ENCODE assay signal across 28 cellular contexts in genomic region chr5:163535290-163535689, GRCh38. TPM values are rescaled to one million over a fixed set of nuclear protein-coding genes. Genes with fewer than 3 reads are reported as not detected.
DNase-seq lines count a peak whose midpoint lies in the region; ATAC-seq, FAIRE-seq and TF ChIP-seq lines count a peak whose summit lies in the region.
"Had no signal": no experiment of that assay in that cellular context is flagged by ENCODE, and none has a peak within 500 bp of the region (broad histone marks: within the 10 kb centered on the region; RNA-seq: fewer than 3 reads in every experiment).

No MANE protein-coding gene starts in this region.

- no peaks in the 10 kb centered on the region for H3K27me3 ChIP-seq in right cardiac atrium (ENCODE audit: control insufficient read depth, insufficient read depth)
- H3K27me3 ChIP-seq in HAP-1 (ENCODE audit: low read depth), result peaks cover 53% of the 10 kb centered on the region
- H3K27me3 ChIP-seq: ascending aorta, colonic mucosa, left lung had no signal

- H3K9me3 ChIP-seq in right cardiac atrium (ENCODE audit: control insufficient read depth, low read length) (no peaks in the 10 kb centered on the region), HAP-1 (no peaks in the 10 kb centered on the region)
- H3K9me3 ChIP-seq: ascending aorta, colonic mucosa, left lung, psoas muscle had no signal

- WGBS in right cardiac atrium, result 58% methylated on average over 3 of the region's 3 CpGs

- in situ Hi-C loops in HAP-1 (cut with MboI; ENCODE audit: low sequenced_read_pairs), result no loop called here

- no peaks in the 10 kb centered on the region for H3K36me3 ChIP-seq in HAP-1 (replicated peaks)
- H3K36me3 ChIP-seq: ascending aorta, colonic mucosa, left lung had no signal

- intact Hi-C loops in Right ventricle myocardium superior (cut with DNase I), result no loop called here
- intact Hi-C loops in cardiac septum (cut with DNase I), result no loop called here
- intact Hi-C loops in right cardiac atrium (cut with DNase I), result no loop called here

- peak overlapping the region; percentile 97 for H3K27ac ChIP-seq in right cardiac atrium (ENCODE audit: low read length)
- H3K27ac ChIP-seq: ascending aorta, colonic mucosa, left lung, psoas muscle had no signal

- H3K4me3 ChIP-seq in right cardiac atrium (ENCODE audit: low read length) (no peak overlapping the region), HAP-1 (no peak overlapping the region)
- H3K4me3 ChIP-seq: ascending aorta, colonic mucosa, left lung, psoas muscle had no signal

- no peak for TF ChIP-seq POLR2A in H54 (IDR thresholded peaks at IDR 0.05; ENCODE audit: low read depth, low read length)

- H3K4me1 ChIP-seq in right cardiac atrium (ENCODE audit: control insufficient read depth, insufficient read depth, low read length) (peaks cover 2% of the 10 kb centered on the region), HAP-1 (peaks cover 19% of the 10 kb centered on the region)
- H3K4me1 ChIP-seq: ascending aorta, colonic mucosa, left lung, psoas muscle had no signal

- peak; percentile 52 for ATAC-seq in Right ventricle myocardium superior (ENCODE audit: poor library complexity)
- ATAC-seq in right cardiac atrium, result peak; percentile 35 to 63
- no peak for ATAC-seq in HG03175 (IDR thresholded peaks at IDR 0.05; ENCODE audit: unreplicated experiment)
- no peak for ATAC-seq in HG03196 (IDR thresholded peaks at IDR 0.05; ENCODE audit: unreplicated experiment)
- ATAC-seq: left lung; naive thymus-derived CD4-positive, alpha-beta T cell; Panc1; psoas muscle; stimulated activated memory B cell treated with anti-CD40 and anti-IgM and Interleukin-4, amounts not matched to agents 10 μg/mL and 1 μg/mL and 100 μg/mL, for 72 hours had no signal

- DNase-seq in Right ventricle myocardium superior (no peak), cardiac septum (ENCODE audit: low spot score) (no peak), NCI-H69 (lab: John Stamatoyannopoulos, UW) (peak; percentile 29), right cardiac atrium (no peak), H54 (ENCODE audit: insufficient read length, low spot score) (no peak), HAP-1 (ENCODE audit: low spot score in 2 of 2) (no peak)
- DNase-seq: 8988T; activated CD4-positive, alpha-beta T cell treated with anti-CD3 and anti-CD28 coated beads, Interleukin-2, amount 10 ng/mL, durations not matched to agents 7 days and 5 days; activated effector memory CD4-positive, alpha-beta T cell treated with anti-CD3 and anti-CD28 coated beads, Interleukin-2, amount 50 U/mL, for 16 hours; activated T-cell treated with anti-CD3 and anti-CD28 coated beads, Interleukin-2, amount 50 U/mL, for 1 hour; colonic mucosa; DMS79 treated with DMSO at 0.1 percent for 48 hours; effector memory CD4-positive, alpha-beta T cell; HCEC 1CT; left lung; MV-4-11; naive thymus-derived CD4-positive, alpha-beta T cell; NCI-H1436; NCI-H2081; NCI-H226; psoas muscle; SHP77 treated with DMSO at 0.1 percent for 48 hours; substantia nigra had no signal

- FAIRE-seq in H54 (lab: Jason Lieb, UNC), result no peak

RNA-seq across cellular contexts. Expression of gene MAT2B, which starts 29.9 kb away (rescaled TPM):
- total RNA-seq in Right ventricle myocardium superior (60.0 TPM), cardiac septum (45.2 TPM), right cardiac atrium (10 to 100 TPM; 60.5 to 90.4 (median 75.3) TPM)
- 68.2 TPM for polyA plus RNA-seq in right cardiac atrium

Comparison
In these comparisons a context has a peak if more than half of its experiments do, and no peak if none do; other contexts are left out.
1. ATAC-seq: peak in Right ventricle myocardium superior (single experiment) and right cardiac atrium (2 of 2); none in HG03175 (single experiment) and HG03196 (single experiment).